ENCODE assay signal across 6 cellular contexts in genomic region chr17:54405826-54406225, GRCh38.
"Had no signal": no experiment of that assay in that cellular context is flagged by ENCODE, and none has a peak within 500 bp of the region (broad histone marks: within the 10 kb centered on the region; RNA-seq: fewer than 3 reads in every experiment).

No MANE protein-coding gene starts in this region.

- H2AFZ ChIP-seq: GM23248 had no signal

- H3K36me3 ChIP-seq: HAP-1 had no signal

- ATAC-seq: HCT116 had no signal

- DNase-seq: GM23248, GOT3, H7, HFFc6 had no signal

- H3K4me3 ChIP-seq: GM23248, HAP-1 had no signal

- H3K9me3 ChIP-seq: HAP-1 had no signal

- H3K27ac ChIP-seq: GM23248 had no signal

- H3K9ac ChIP-seq: GM23248 had no signal
